ENCODE assay signal across 16 cellular contexts in the genomic region with DNA sequence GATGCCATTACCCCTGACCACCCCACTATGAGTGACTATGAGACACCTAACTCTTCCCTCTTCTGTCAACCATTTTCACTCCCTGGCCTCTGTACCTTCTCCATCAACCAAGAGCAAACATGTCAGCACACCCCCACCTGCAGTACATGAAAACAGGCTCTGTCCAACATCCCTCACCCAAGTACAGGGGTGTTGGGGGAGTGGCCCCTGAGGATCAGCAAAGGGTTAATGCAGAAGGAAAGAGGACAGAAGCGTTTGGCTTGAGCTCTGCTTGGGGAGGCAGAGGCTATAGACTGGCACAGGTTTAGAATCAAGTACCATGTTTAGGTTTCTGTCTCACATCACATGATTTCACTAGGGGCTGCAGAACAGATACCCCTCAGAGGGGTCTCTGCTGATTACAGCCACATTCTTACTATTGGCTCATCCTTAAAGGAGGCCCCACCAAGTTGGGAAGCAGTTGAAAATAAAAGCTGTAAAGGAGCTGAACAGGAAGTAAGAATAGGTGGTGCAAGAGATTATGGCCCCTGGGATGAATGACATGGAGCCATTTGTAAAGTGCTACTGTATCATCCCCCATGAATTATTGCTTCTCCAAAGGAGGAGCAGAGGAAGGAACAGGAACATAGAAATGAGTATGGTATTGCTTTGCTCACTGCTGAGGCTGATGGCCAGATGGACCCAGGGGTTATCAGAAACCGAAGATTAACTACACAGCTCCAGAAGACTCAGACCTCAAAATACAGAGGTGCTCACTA. TPM values are rescaled to one million over a fixed set of nuclear protein-coding genes. Genes with fewer than 3 reads are reported as not detected.
A peak's percentile ranks its signal among the peaks of the same experiment; 100 is the strongest.
DNase-seq lines count a peak whose midpoint lies in the region; ATAC-seq and TF ChIP-seq lines count a peak whose summit lies in the region.
"Had no signal": no experiment of that assay in that cellular context is flagged by ENCODE, and none has a peak within 500 bp of the region (broad histone marks: within the 10 kb centered on the region; RNA-seq: fewer than 3 reads in every experiment).

No MANE protein-coding gene starts in this region.

- TSS peak; percentile 10 for BruUV-seq in PC-3 (replicated peaks; lab: Mats Ljungman, UMichigan)

- H3F3A ChIP-seq in PC-3 (ENCODE audit: low read length, unreplicated experiment): peaks cover 6% of the 10 kb centered on the region

- intact Hi-C loops in CD8-positive, alpha-beta T cell (cut with DNase I, micrococcal nuclease): loop anchor here (2.0 to 10.0 kb wide), 6 partner anchors 48 to 415 kb away; a partner anchor contains a TSS
- intact Hi-C loops in PC-3 (cut with micrococcal nuclease): no loop called here
- intact Hi-C loops in dendritic cell treated with granulocyte-macrophage colony-stimulating factor and Interleukin-4, amounts not matched to agents 40 ng/mL and 50 ng/mL, for 4 days (cut with micrococcal nuclease): loop anchor here (2.0 to 10.0 kb wide), 3 partner anchors 29 to 125 kb away; a partner anchor contains a TSS

- H3K27ac ChIP-seq in 22Rv1 (peak overlapping the region; percentile 89), PC-3 (ENCODE audit: low read length) (no peak overlapping the region)
- no peak overlapping the region for H3K27ac ChIP-seq in CD8-positive, alpha-beta T cell (ENCODE audit: low read depth, low read length)
- H3K27ac ChIP-seq: heart right ventricle had no signal

- no peaks in the 10 kb centered on the region for H3K9me2 ChIP-seq in PC-3 (replicated peaks; ENCODE audit: low read length)
- H3K9me2 ChIP-seq: SK-N-SH had no signal

- no peaks in the 10 kb centered on the region for H3K27me3 Mint-ChIP-seq in CD8-positive, alpha-beta T cell (ENCODE audit: low read depth)
- H3K27me3 Mint-ChIP-seq in dendritic cell treated with granulocyte-macrophage colony-stimulating factor and Interleukin-4, amounts not matched to agents 40 ng/mL and 50 ng/mL, for 4 days: no peaks in the 10 kb centered on the region
- H3K27me3 Mint-ChIP-seq: central memory CD8-positive, alpha-beta T cell had no signal

- no peak overlapping the region for H3K4me2 ChIP-seq in PC-3 (ENCODE audit: low read length)
- H3K4me2 ChIP-seq: SK-N-SH had no signal

- POLR2A ChIA-PET in CD8-positive, alpha-beta T cell (lab: Charles Lee): interaction anchor here (4.3 kb wide), 1 partner anchor 12 kb away, joined by 25 read pairs; a partner anchor contains a TSS
- POLR2A ChIA-PET in PC-3 (lab: Charles Lee; ENCODE audit: unreplicated experiment): no interaction called here

- no peak overlapping the region for H3K4me3 ChIP-seq in CD8-positive, alpha-beta T cell (ENCODE audit: low read depth, low read length)
- no peak overlapping the region for H3K4me3 ChIP-seq in PC-3 (ENCODE audit: low read length)
- H3K4me3 ChIP-seq: heart right ventricle, sigmoid colon had no signal

- H3K36me3 Mint-ChIP-seq in CD8-positive, alpha-beta T cell: peaks cover 70% of the 10 kb centered on the region
- peaks cover 84% of the 10 kb centered on the region for H3K36me3 Mint-ChIP-seq in dendritic cell treated with granulocyte-macrophage colony-stimulating factor and Interleukin-4, amounts not matched to agents 40 ng/mL and 50 ng/mL, for 4 days (ENCODE audit: low read depth)

- H3K9me3 ChIP-seq in CD8-positive, alpha-beta T cell (ENCODE audit: low read length): no peaks in the 10 kb centered on the region
- no peaks in the 10 kb centered on the region for H3K9me3 ChIP-seq in PC-3 (ENCODE audit: low read length)
- H3K9me3 ChIP-seq: heart right ventricle, sigmoid colon, SK-N-SH had no signal

- ATAC-seq in CD8-positive, alpha-beta T cell: no peak
- no peak for ATAC-seq in PC-3
- no peak for ATAC-seq in GM21390 (IDR thresholded peaks at IDR 0.05; ENCODE audit: unreplicated experiment)
- ATAC-seq: heart right ventricle, left colon had no signal

- peaks cover 15% of the 10 kb centered on the region for H3K4me1 ChIP-seq in CD8-positive, alpha-beta T cell (ENCODE audit: insufficient read depth, low read length)
- peaks cover 13% of the 10 kb centered on the region; the same call in 1 of the 2 replicates for H3K4me1 ChIP-seq in PC-3 (ENCODE audit: insufficient read depth, low read length)

- peaks cover 30% of the 10 kb centered on the region for H3K79me2 ChIP-seq in PC-3 (ENCODE audit: low read length)

- no peak overlapping the region for H3K9ac ChIP-seq in PC-3 (ENCODE audit: low read length)
- H3K9ac ChIP-seq: SK-N-SH had no signal

- H3K36me3 ChIP-seq in CD8-positive, alpha-beta T cell (ENCODE audit: insufficient read depth, low read length): peaks cover 37% of the 10 kb centered on the region
- no peaks in the 10 kb centered on the region; the same call in none of the 2 replicates for H3K36me3 ChIP-seq in PC-3 (ENCODE audit: low read depth, low read length)

- TF ChIP-seq CTCF in 22Rv1 (IDR thresholded peaks at IDR 0.05) (no peak), PC-3 (conservative IDR thresholded peaks at IDR 0.05; ENCODE audit: low read depth, low read length) (no peak)
- no peak for TF ChIP-seq CTCF in CD8-positive, alpha-beta T cell (IDR thresholded peaks at IDR 0.05)

- H4K20me1 ChIP-seq in PC-3 (ENCODE audit: low read length): no peaks in the 10 kb centered on the region

- peak overlapping the region; percentile 10 for H3K4me3 Mint-ChIP-seq in CD8-positive, alpha-beta T cell
- no peak overlapping the region for H3K4me3 Mint-ChIP-seq in dendritic cell treated with granulocyte-macrophage colony-stimulating factor and Interleukin-4, amounts not matched to agents 40 ng/mL and 50 ng/mL, for 4 days
- H3K4me3 Mint-ChIP-seq: central memory CD8-positive, alpha-beta T cell had no signal

- peaks cover 29% of the 10 kb centered on the region for H3K4me1 Mint-ChIP-seq in CD8-positive, alpha-beta T cell (ENCODE audit: low read depth)
- peaks cover 39% of the 10 kb centered on the region for H3K4me1 Mint-ChIP-seq in dendritic cell treated with granulocyte-macrophage colony-stimulating factor and Interleukin-4, amounts not matched to agents 40 ng/mL and 50 ng/mL, for 4 days (ENCODE audit: low read depth)

- no peak for DNase-seq in CD8-positive, alpha-beta T cell
- DNase-seq in PC-3: no peak
- DNase-seq in dedifferentiated amniotic fluid mesenchymal stem cell (ENCODE audit: extremely low spot score): no peak
- DNase-seq in HuH-7 (ENCODE audit: low spot score): no peak
- DNase-seq in SKM-1 treated with dmso at 0.1 percent for 144 hours (lab: John Stamatoyannopoulos, UW; ENCODE audit: unreplicated experiment): no peak
- DNase-seq: activated CD4-positive, CD25-positive, alpha-beta regulatory T cell; EL; erythroblast; heart right ventricle; left colon; sigmoid colon; SK-N-SH had no signal

- no peaks in the 10 kb centered on the region for H3K9me3 Mint-ChIP-seq in CD8-positive, alpha-beta T cell
- H3K9me3 Mint-ChIP-seq in dendritic cell treated with granulocyte-macrophage colony-stimulating factor and Interleukin-4, amounts not matched to agents 40 ng/mL and 50 ng/mL, for 4 days: no peaks in the 10 kb centered on the region
- H3K9me3 Mint-ChIP-seq: central memory CD8-positive, alpha-beta T cell had no signal

- H3K27me3 ChIP-seq in CD8-positive, alpha-beta T cell (ENCODE audit: insufficient read depth, low read length): no peaks in the 10 kb centered on the region
- no peaks in the 10 kb centered on the region for H3K27me3 ChIP-seq in PC-3 (ENCODE audit: low read length)
- H3K27me3 ChIP-seq: heart right ventricle, sigmoid colon had no signal

- CTCF ChIA-PET in CD8-positive, alpha-beta T cell (lab: Charles Lee): interaction anchor here (0.9 to 3.0 kb wide), 5 partner anchors 10 to 140 kb away, joined by 3 to 33 read pairs (median 7); no protein-coding TSS in a partner anchor
- CTCF ChIA-PET in PC-3 (lab: Charles Lee): no interaction called here

- H3K27ac Mint-ChIP-seq in CD8-positive, alpha-beta T cell: no peak overlapping the region
- H3K27ac Mint-ChIP-seq in dendritic cell treated with granulocyte-macrophage colony-stimulating factor and Interleukin-4, amounts not matched to agents 40 ng/mL and 50 ng/mL, for 4 days: peak overlapping the region; percentile 9

- H2AFZ ChIP-seq in PC-3 (ENCODE audit: low read length): no peak overlapping the region

RNA-seq across cellular contexts. Expression of a gene that starts 2.4 kb away (rescaled TPM):
- 1 to 10 TPM; 3.9 to 4.1 TPM for total RNA-seq in CD8-positive, alpha-beta T cell
- total RNA-seq in PC-3 (2014; rRNA removed): 20.3 and 24.1 TPM in 2 replicates

RNA-seq across cellular contexts. Expression of a gene that starts 13.1 kb away (rescaled TPM):
- 10 to 100 TPM; 18.3 to 21.3 TPM for total RNA-seq in CD8-positive, alpha-beta T cell
- total RNA-seq in PC-3 (2014; rRNA removed): 25.8 and 26.2 TPM in 2 replicates

RNA-seq across cellular contexts. Expression of a gene that starts 18.0 kb away (rescaled TPM):
- total RNA-seq in CD8-positive, alpha-beta T cell: 10 to 100 TPM; 26.4 to 32.9 TPM
- total RNA-seq in PC-3 (2014; rRNA removed): 33.3 and 54.3 TPM in 2 replicates

RNA-seq across cellular contexts. Expression of a gene that starts 27.2 kb away (rescaled TPM):
- total RNA-seq in CD8-positive, alpha-beta T cell: under 1 TPM; 0.44 to 0.52 TPM
- total RNA-seq in PC-3 (2014; rRNA removed): 0.86 and 1.5 TPM in 2 replicates

RNA-seq across cellular contexts. Expression of a gene that starts 29.2 kb away (rescaled TPM):
- total RNA-seq in CD8-positive, alpha-beta T cell: 10 to 100 TPM; 59.0 to 59.3 TPM
- total RNA-seq in PC-3 (2014; rRNA removed): 19.3 and 21.9 TPM in 2 replicates
